ENCODE assay signal across 13 cellular contexts in the genomic region with DNA sequence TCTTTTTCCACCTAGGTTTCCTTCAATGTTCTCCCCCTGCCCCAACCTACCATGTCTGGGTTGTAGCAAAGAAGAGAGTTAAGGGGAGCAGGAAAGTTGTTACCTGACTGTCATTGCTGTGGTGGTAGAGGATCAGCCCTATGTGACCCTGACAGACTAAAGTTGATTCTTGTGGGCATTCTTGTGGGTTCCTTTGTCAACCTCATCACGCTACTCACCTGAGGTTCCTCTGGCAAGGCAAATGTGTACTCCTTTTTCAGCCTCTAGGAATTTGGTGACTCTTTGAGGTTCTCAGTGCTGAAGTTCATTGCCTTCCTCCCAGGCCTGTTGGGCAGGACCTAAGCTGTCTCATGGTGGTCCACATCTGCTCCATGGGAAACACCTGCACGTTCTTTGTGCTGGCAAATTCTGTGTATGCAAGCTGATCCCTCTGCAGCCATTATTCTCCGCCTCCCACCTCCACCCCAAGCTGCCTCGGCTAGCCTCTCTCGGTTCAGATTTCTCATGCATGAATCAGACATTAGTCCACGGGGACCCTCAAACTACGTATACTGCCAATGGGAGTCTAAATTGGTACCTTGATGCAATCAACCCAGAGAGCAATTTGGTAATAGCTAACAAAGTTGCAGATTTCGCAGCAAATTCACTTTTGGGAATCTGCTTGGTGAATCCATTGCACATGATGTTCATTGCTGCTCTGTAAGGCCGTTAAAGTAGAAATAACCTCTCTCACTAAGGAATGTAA. TPM values are rescaled to one million over a fixed set of nuclear protein-coding genes. Genes with fewer than 3 reads are reported as not detected.
DNase-seq lines count a peak whose midpoint lies in the region; TF ChIP-seq lines count a peak whose summit lies in the region.
"Had no signal": no experiment of that assay in that cellular context is flagged by ENCODE, and none has a peak within 500 bp of the region (broad histone marks: within the 10 kb centered on the region; RNA-seq: fewer than 3 reads in every experiment).

No MANE protein-coding gene starts in this region.

- peak; percentile 12 for DNase-seq in activated CD4-positive, alpha-beta T cell treated with anti-CD3 and anti-CD28 coated beads, Interleukin-2, amount 10 ng/mL, durations not matched to agents 7 days and 5 days
- DNase-seq in activated CD4-positive, alpha-beta T cell treated with anti-CD3 and anti-CD28 coated beads for 4 hours, result no peak
- DNase-seq in SW480 (ENCODE audit: low spot score), result peak; percentile 57
- DNase-seq in epithelial cell of esophagus (ENCODE audit: low read depth), result peak; percentile 24
- peak; percentile 23 for DNase-seq in renal cortical epithelial cell (ENCODE audit: low read depth)
- DNase-seq in T1000 (lab: John Stamatoyannopoulos, UW), result no peak
- DNase-seq in esophagus muscularis mucosa (ENCODE audit: extremely low spot score), result no peak
- DNase-seq in GM19238 (ENCODE audit: insufficient read length, low spot score), result no peak
- DNase-seq: anterior cingulate cortex; KG1; NCI-H524 treated with DMSO at 0.1 percent for 48 hours; stimulated activated CD4-positive, alpha-beta T cell treated with anti-CD3 and anti-CD28 coated beads, Interleukin-2, amount 100 ng/mL, for 48 hours; upper lobe of right lung had no signal

- 76% methylated on average over 9 of the region's 9 CpGs for WGBS in esophagus muscularis mucosa

- POLR2A ChIA-PET in activated CD4-positive, alpha-beta T cell treated with anti-CD3 and anti-CD28 coated beads, Interleukin-2, amount 10 ng/mL, durations not matched to agents 7 days and 5 days (lab: Charles Lee), result no interaction called here

- peak overlapping the region; percentile 90 for H3K4me3 Mint-ChIP-seq in activated CD4-positive, alpha-beta T cell treated with anti-CD3 and anti-CD28 coated beads, Interleukin-2, amount 10 ng/mL, durations not matched to agents 7 days and 5 days

- TF ChIP-seq CTCF in epithelial cell of esophagus (IDR thresholded peaks at IDR 0.05; ENCODE audit: insufficient read depth, low read depth, low read length, missing control alignments) (no peak), esophagus muscularis mucosa (IDR thresholded peaks at IDR 0.05) (no peak)

- H3K27ac Mint-ChIP-seq in activated CD4-positive, alpha-beta T cell treated with anti-CD3 and anti-CD28 coated beads, Interleukin-2, amount 10 ng/mL, durations not matched to agents 7 days and 5 days, result peak overlapping the region; percentile 97

- no peaks in the 10 kb centered on the region for H3K9me3 Mint-ChIP-seq in activated CD4-positive, alpha-beta T cell treated with anti-CD3 and anti-CD28 coated beads, Interleukin-2, amount 10 ng/mL, durations not matched to agents 7 days and 5 days

- no peaks in the 10 kb centered on the region for H3K27me3 ChIP-seq in esophagus muscularis mucosa
- H3K27me3 ChIP-seq: upper lobe of right lung had no signal

- H3K4me1 ChIP-seq in esophagus muscularis mucosa, result peaks cover 22 to 36% (median 30%) of the 10 kb centered on the region in 4 donors

- intact Hi-C loops in esophagus muscularis mucosa (cut with DNase I), result no loop called here

- no peaks in the 10 kb centered on the region for H3K9me3 ChIP-seq in esophagus muscularis mucosa
- H3K9me3 ChIP-seq: upper lobe of right lung had no signal

- CTCF ChIA-PET in activated CD4-positive, alpha-beta T cell treated with anti-CD3 and anti-CD28 coated beads, Interleukin-2, amount 10 ng/mL, durations not matched to agents 7 days and 5 days (lab: Charles Lee), result interaction anchor here (0.6 to 5.0 kb wide), 5 partner anchors 10 to 103 kb away, joined by 3 to 17 read pairs (median 4); no protein-coding TSS in a partner anchor

- no peak for TF ChIP-seq POLR2A in esophagus muscularis mucosa (IDR thresholded peaks at IDR 0.05; ENCODE audit: low read depth)

- no peaks in the 10 kb centered on the region for H3K27me3 Mint-ChIP-seq in activated CD4-positive, alpha-beta T cell treated with anti-CD3 and anti-CD28 coated beads, Interleukin-2, amount 10 ng/mL, durations not matched to agents 7 days and 5 days

- H3K4me1 Mint-ChIP-seq in activated CD4-positive, alpha-beta T cell treated with anti-CD3 and anti-CD28 coated beads, Interleukin-2, amount 10 ng/mL, durations not matched to agents 7 days and 5 days, result peaks cover 44% of the 10 kb centered on the region

- peaks cover 0 to 9% (median 0%) of the 10 kb centered on the region in 4 donors for H3K36me3 ChIP-seq in esophagus muscularis mucosa

- peak overlapping the region in 1 of 4 donors; percentile 95 for H3K27ac ChIP-seq in esophagus muscularis mucosa (replicated peaks in 1 of 4)

- H3K36me3 Mint-ChIP-seq in activated CD4-positive, alpha-beta T cell treated with anti-CD3 and anti-CD28 coated beads, Interleukin-2, amount 10 ng/mL, durations not matched to agents 7 days and 5 days (ENCODE audit: low read depth), result peaks cover 16% of the 10 kb centered on the region

- no peak for TF ChIP-seq EP300 in esophagus muscularis mucosa (IDR thresholded peaks at IDR 0.05)

- H3K4me3 ChIP-seq in epithelial cell of esophagus (ENCODE audit: low read length), result no peak overlapping the region
- no peak overlapping the region for H3K4me3 ChIP-seq in esophagus muscularis mucosa

RNA-seq across cellular contexts. Expression of a gene that starts 1.5 kb away (rescaled TPM):
- 10 to 100 TPM; 19.4 to 24.9 TPM for total RNA-seq in activated CD4-positive, alpha-beta T cell treated with anti-CD3 and anti-CD28 coated beads, Interleukin-2, amount 10 ng/mL, durations not matched to agents 7 days and 5 days
- total RNA-seq in renal cortical epithelial cell, result 4.9 and 22.7 TPM in 2 replicates
- total RNA-seq in esophagus muscularis mucosa, result 10 to 100 TPM in 2 of 4 donors, 1 to 10 TPM in 2; 9.5 to 13.7 (median 10.3) TPM

Comparison
In these comparisons a context has a peak if more than half of its experiments do, and no peak if none do; other contexts are left out.
1. DNase-seq: peak in activated CD4-positive, alpha-beta T cell treated with anti-CD3 and anti-CD28 coated beads, Interleukin-2, amount 10 ng/mL, durations not matched to agents 7 days and 5 days (single experiment), SW480 (single experiment), epithelial cell of esophagus (single experiment) and renal cortical epithelial cell (single experiment); none in activated CD4-positive, alpha-beta T cell treated with anti-CD3 and anti-CD28 coated beads for 4 hours (0 of 2), T1000 (single experiment), esophagus muscularis mucosa (single experiment) and GM19238 (single experiment).